In the genomic region with DNA sequence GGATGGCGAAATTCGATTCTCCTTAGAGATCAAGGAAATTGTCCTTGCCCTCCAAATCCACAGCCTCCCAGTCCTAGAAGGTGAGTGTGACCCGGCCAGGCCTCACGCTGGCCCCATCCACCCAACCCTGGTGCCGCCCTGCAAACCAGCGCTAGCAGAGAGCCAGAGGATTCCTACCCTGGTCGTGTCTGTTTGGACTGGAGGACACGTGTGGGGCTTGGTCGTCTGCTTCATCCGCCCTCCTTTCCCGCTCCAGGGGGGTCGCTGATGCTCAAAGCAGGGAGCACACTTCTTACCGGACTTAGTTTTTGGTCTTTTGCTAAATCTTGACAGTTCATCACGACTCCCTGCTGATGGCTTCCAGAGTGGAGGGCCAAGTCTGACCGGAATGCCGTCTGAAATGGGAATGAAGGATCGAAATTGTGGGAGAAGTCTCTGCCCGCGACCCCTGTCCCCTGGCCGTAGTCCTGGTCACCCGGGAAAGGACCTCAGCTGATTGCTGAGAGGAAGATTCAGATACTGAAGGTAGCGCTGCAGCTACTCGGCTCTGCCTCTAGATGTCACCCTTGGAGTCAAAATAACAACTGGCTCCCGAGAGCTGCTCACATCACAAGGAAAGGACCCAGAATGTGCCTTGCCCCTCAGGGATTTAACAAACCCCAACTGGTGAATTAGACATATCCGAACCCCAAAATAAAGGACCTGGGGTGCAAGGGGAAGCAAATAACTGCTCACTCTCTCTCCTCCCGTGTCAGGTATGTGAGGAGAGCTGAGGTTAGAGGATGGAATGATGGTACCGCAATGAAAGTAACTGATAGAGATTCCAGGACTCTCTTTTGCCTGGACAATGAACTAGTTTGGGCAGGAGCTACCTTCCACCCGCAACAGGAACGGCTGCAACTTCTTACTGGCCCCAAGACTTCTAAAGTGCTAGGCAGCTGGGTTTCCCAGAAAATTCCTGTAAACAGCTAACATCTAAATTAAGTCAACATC, we compare ENCODE assay signal across 8 cellular contexts. TPM values are rescaled to one million over a fixed set of nuclear protein-coding genes. Genes with fewer than 3 reads are reported as not detected.
DNase-seq lines count a peak whose midpoint lies in the region; ATAC-seq, FAIRE-seq and TF ChIP-seq lines count a peak whose summit lies in the region.

No MANE protein-coding gene starts in this region.

- H3K23ac ChIP-seq in H1 (ENCODE audit: insufficient read length) = no peak overlapping the region

- H3K27ac ChIP-seq in CD8-positive, alpha-beta T cell (ENCODE audit: low read depth, low read length) = no peak overlapping the region
- H3K27ac ChIP-seq in H1 (ENCODE audit: low read depth, low read length) (no peak overlapping the region), tibial nerve (no peak overlapping the region)

- no peaks in the 10 kb centered on the region for H3K27me3 ChIP-seq in CD8-positive, alpha-beta T cell (ENCODE audit: insufficient read depth, low read length)
- no peaks in the 10 kb centered on the region for H3K27me3 ChIP-seq in H1 (replicated peaks in 1 of 4; ENCODE audit: control insufficient read depth in 3 of 4, extremely low read depth in 1 of 4, insufficient read depth in 3 of 4, low read length in 3 of 4)
- H3K27me3 ChIP-seq in tibial nerve = no peaks in the 10 kb centered on the region

- H2BK20ac ChIP-seq in H1 (ENCODE audit: low read length) = no peak overlapping the region

- no peak overlapping the region for H3K9ac ChIP-seq in H1 (replicated peaks in 1 of 4; ENCODE audit: extremely low read depth in 1 of 4, low read depth in 3 of 4, low read length in 3 of 4)

- no peaks in the 10 kb centered on the region for H3K36me3 Mint-ChIP-seq in CD8-positive, alpha-beta T cell
- no peaks in the 10 kb centered on the region for H3K36me3 Mint-ChIP-seq in activated CD4-positive, alpha-beta T cell treated with anti-CD3 and anti-CD28 coated beads, Interleukin-2, amount 10 ng/mL, durations not matched to agents 24 days and 14 days (ENCODE audit: low read depth)
- no peaks in the 10 kb centered on the region for H3K36me3 Mint-ChIP-seq in mesothelial cell of epicardium

- no peak overlapping the region for H2BK120ac ChIP-seq in H1 (replicated peaks; ENCODE audit: low read depth, low read length)

- H3K4me3 Mint-ChIP-seq in CD8-positive, alpha-beta T cell = no peak overlapping the region
- no peak overlapping the region for H3K4me3 Mint-ChIP-seq in activated CD4-positive, alpha-beta T cell treated with anti-CD3 and anti-CD28 coated beads, Interleukin-2, amount 10 ng/mL, durations not matched to agents 24 days and 14 days
- H3K4me3 Mint-ChIP-seq in mesothelial cell of epicardium = no peak overlapping the region

- 0 out of 2 replicates have a peak, but pooled peaks cover 2% of the 10 kb centered on the region for H3K23me2 ChIP-seq in H1 (ENCODE audit: low read depth, low read length)

- TF ChIP-seq RAD21 in H1 (IDR thresholded peaks at IDR 0.05 in 1 of 2, conservative IDR thresholded peaks at IDR 0.05 in 1 of 2; ENCODE audit: low read depth in 2 of 2, low read length in 2 of 2) = peak; percentile 85 to 91

- no peaks in the 10 kb centered on the region for H4K20me1 ChIP-seq in H1 (replicated peaks in 1 of 2; ENCODE audit: control insufficient read depth in 1 of 2, insufficient read depth in 2 of 2, low read length in 2 of 2)

- no peaks in the 10 kb centered on the region for H3K9me3 ChIP-seq in CD8-positive, alpha-beta T cell (ENCODE audit: low read length)
- H3K9me3 ChIP-seq in H1 (ENCODE audit: insufficient read depth in 2 of 2, low read depth in 1 of 2, low read length in 1 of 2) = no peaks in the 10 kb centered on the region
- no peaks in the 10 kb centered on the region for H3K9me3 ChIP-seq in tibial nerve

- H2AFZ ChIP-seq in H1 (ENCODE audit: low read length) = peak overlapping the region; percentile 100

- H3K79me2 ChIP-seq in H1 (ENCODE audit: control insufficient read depth in 1 of 2, insufficient read depth in 2 of 2, low read length in 2 of 2) = no peaks in the 10 kb centered on the region

- intact Hi-C loops in CD8-positive, alpha-beta T cell (cut with DNase I, micrococcal nuclease) = loop anchor here in 1 of 2 experiments (1.0 to 2.0 kb wide), 2 partner anchors 617 to 687 kb away; no protein-coding TSS in a partner anchor
- intact Hi-C loops in activated CD4-positive, alpha-beta T cell treated with anti-CD3 and anti-CD28 coated beads, Interleukin-2, amount 10 ng/mL, durations not matched to agents 24 days and 14 days (cut with micrococcal nuclease) = loop anchor here (1.0 to 5.0 kb wide), 2 partner anchors 617 to 686 kb away; no protein-coding TSS in a partner anchor

- H3K4me3 ChIP-seq in CD8-positive, alpha-beta T cell (ENCODE audit: low read depth, low read length) = no peak overlapping the region
- H3K4me3 ChIP-seq in H1 (ENCODE audit: extremely low read depth in 1 of 4, insufficient read depth in 2 of 4, low read depth in 3 of 4, low read length in 4 of 4) (peak overlapping the region in 1 of 4 experiments; percentile 22; a peak in 1 of 8 replicates), tibial nerve (no peak overlapping the region)

- TF ChIP-seq EP300 in H1 (IDR thresholded peaks at IDR 0.05; ENCODE audit: borderline replicate concordance in 1 of 2, low read depth in 2 of 2, low read length in 2 of 2) (no peak), tibial nerve (IDR thresholded peaks at IDR 0.05) (no peak)

- peak; percentile 96 for FAIRE-seq in H1 (lab: Jason Lieb, UNC)

- ATAC-seq in CD8-positive, alpha-beta T cell = peak; percentile 80
- peak; percentile 79 for ATAC-seq in GM19025 (IDR thresholded peaks at IDR 0.05; ENCODE audit: low read depth, unreplicated experiment)
- ATAC-seq in HG03159 (IDR thresholded peaks at IDR 0.05; ENCODE audit: unreplicated experiment) = peak; percentile 97

- no peaks in the 10 kb centered on the region for H3K4me1 Mint-ChIP-seq in CD8-positive, alpha-beta T cell (ENCODE audit: low read depth)
- H3K4me1 Mint-ChIP-seq in activated CD4-positive, alpha-beta T cell treated with anti-CD3 and anti-CD28 coated beads, Interleukin-2, amount 10 ng/mL, durations not matched to agents 24 days and 14 days = peaks cover 2% of the 10 kb centered on the region
- peaks cover 6% of the 10 kb centered on the region for H3K4me1 Mint-ChIP-seq in mesothelial cell of epicardium

- DNase-seq in CD8-positive, alpha-beta T cell = peak in 6 of 7 experiments; percentile 9 to 60 (median 28)
- DNase-seq in NCI-H2196 treated with DMSO at 0.1 percent for 48 hours (lab: John Stamatoyannopoulos, UW; ENCODE audit: unreplicated experiment) = peak; percentile 43
- peak; percentile 82 for DNase-seq in activated CD4-positive, alpha-beta T cell treated with anti-CD3 and anti-CD28 coated beads, Interleukin-2, amount 10 ng/mL, durations not matched to agents 24 days and 14 days
- DNase-seq in H1 (ENCODE audit: low read depth in 1 of 2, low spot score in 2 of 2) = peak in 1 of 2 experiments; percentile 68
- peak in 1 of 2 experiments; percentile 45 for DNase-seq in mesothelial cell of epicardium (ENCODE audit: low spot score in 2 of 2, unreplicated experiment in 2 of 2)
- peak in 1 of 2 donors; percentile 44 for DNase-seq in tibial nerve (ENCODE audit: low spot score in 2 of 2)

- H3K27ac Mint-ChIP-seq in CD8-positive, alpha-beta T cell = no peak overlapping the region
- H3K27ac Mint-ChIP-seq in activated CD4-positive, alpha-beta T cell treated with anti-CD3 and anti-CD28 coated beads, Interleukin-2, amount 10 ng/mL, durations not matched to agents 24 days and 14 days = no peak overlapping the region
- no peak overlapping the region for H3K27ac Mint-ChIP-seq in mesothelial cell of epicardium

- H4K5ac ChIP-seq in H1 (ENCODE audit: insufficient read length, low read depth, low read length) = no peak overlapping the region

- no peak overlapping the region for H3K14ac ChIP-seq in H1 (ENCODE audit: insufficient read length)

- H2BK15ac ChIP-seq in H1 (ENCODE audit: low read length) = no peak overlapping the region

- H2BK12ac ChIP-seq in H1 (ENCODE audit: low read depth, low read length) = no peak overlapping the region

- H4K8ac ChIP-seq in H1 (ENCODE audit: extremely low read depth, insufficient read depth, low read length) = peak overlapping the region; percentile 69; the same call in 1 of the 2 replicates

- no peaks in the 10 kb centered on the region for H3K79me1 ChIP-seq in H1 (ENCODE audit: low read depth, low read length)

- H3K36me3 ChIP-seq in CD8-positive, alpha-beta T cell (ENCODE audit: insufficient read depth, low read length) = no peaks in the 10 kb centered on the region
- H3K36me3 ChIP-seq in H1 (ENCODE audit: control insufficient read depth in 2 of 4, insufficient read depth in 4 of 4, low read length in 3 of 4) = no peaks in the 10 kb centered on the region
- H3K36me3 ChIP-seq in tibial nerve = no peaks in the 10 kb centered on the region

- H3K9me3 Mint-ChIP-seq in CD8-positive, alpha-beta T cell = no peaks in the 10 kb centered on the region
- no peaks in the 10 kb centered on the region for H3K9me3 Mint-ChIP-seq in activated CD4-positive, alpha-beta T cell treated with anti-CD3 and anti-CD28 coated beads, Interleukin-2, amount 10 ng/mL, durations not matched to agents 24 days and 14 days
- H3K9me3 Mint-ChIP-seq in mesothelial cell of epicardium = no peaks in the 10 kb centered on the region

- no peak overlapping the region for H2BK5ac ChIP-seq in H1 (ENCODE audit: low read depth, low read length)

- no peak overlapping the region for H2AK5ac ChIP-seq in H1 (ENCODE audit: low read depth, low read length)

- no peak overlapping the region for H4K91ac ChIP-seq in H1 (replicated peaks; ENCODE audit: insufficient read length, low read length)

- H3K4me1 ChIP-seq in CD8-positive, alpha-beta T cell (ENCODE audit: insufficient read depth, low read length) = no peaks in the 10 kb centered on the region
- H3K4me1 ChIP-seq in H1 (replicated peaks in 1 of 4; ENCODE audit: control insufficient read depth in 3 of 4, insufficient read depth in 4 of 4, low read length in 3 of 4) = peaks cover 0 to 6% (median 2%) of the 10 kb centered on the region in 4 experiments; a peak in 3 of 7 replicates
- peaks cover 0 to 6% (median 0%) of the 10 kb centered on the region in 4 donors for H3K4me1 ChIP-seq in tibial nerve

- H3K56ac ChIP-seq in H1 (replicated peaks; ENCODE audit: insufficient read length, low read depth, low read length) = no peak overlapping the region

- H3K4me2 ChIP-seq in H1 (ENCODE audit: insufficient read depth in 1 of 2, low read depth in 2 of 2, low read length in 2 of 2) = peak overlapping the region; percentile 36 to 55; a peak in 3 of 4 replicates

- POLR2A ChIA-PET in CD8-positive, alpha-beta T cell (lab: Charles Lee) = interaction anchor here (0.8 kb wide), 1 partner anchor 23 kb away, joined by 3 read pairs; the partner anchor contains the start of gene ORC5
- POLR2A ChIA-PET in H1 (lab: Charles Lee; ENCODE audit: partially characterized antibody) = no interaction called here

- WGBS in H1 (ENCODE audit: extremely low coverage in 1 of 2, insufficient coverage in 1 of 2, insufficient read length in 1 of 2, insufficient replicate concordance in 2 of 2, low coverage in 1 of 2, low lambda C conversion rate in 2 of 2, missing lambda C conversion rate in 1 of 2), 2 experiments = 43% methylated on average over 28 of the region's 29 CpGs; no CpG with 5 or more reads in 1 of the 2 experiments
- WGBS in tibial nerve, 2 donors = 22 to 26% methylated on average over 28 to 29 of the region's 29 CpGs

- H3K27me3 Mint-ChIP-seq in CD8-positive, alpha-beta T cell (ENCODE audit: low read depth) = peaks cover 32% of the 10 kb centered on the region
- peaks cover 34% of the 10 kb centered on the region for H3K27me3 Mint-ChIP-seq in activated CD4-positive, alpha-beta T cell treated with anti-CD3 and anti-CD28 coated beads, Interleukin-2, amount 10 ng/mL, durations not matched to agents 24 days and 14 days
- peaks cover 31% of the 10 kb centered on the region for H3K27me3 Mint-ChIP-seq in mesothelial cell of epicardium (ENCODE audit: low read depth)

- CTCF ChIA-PET in CD8-positive, alpha-beta T cell (lab: Charles Lee) = interaction anchor here (0.6 to 3.8 kb wide), 20 partner anchors 9 to 688 kb away, joined by 3 to 35 read pairs (median 4); no protein-coding TSS in a partner anchor
- CTCF ChIA-PET in H1 (lab: Charles Lee; ENCODE audit: partially characterized antibody) = interaction anchor here (0.7 to 2.6 kb wide), 43 partner anchors 9 to 674 kb away, joined by 3 to 21 read pairs (median 4); partner anchors contain the start of gene ORC5

- peak; percentile 78 for TF ChIP-seq CTCF in CD8-positive, alpha-beta T cell (IDR thresholded peaks at IDR 0.05)
- TF ChIP-seq CTCF in H1 (IDR thresholded peaks at IDR 0.05; ENCODE audit: control extremely low read depth in 1 of 3, insufficient read depth in 1 of 3, low read depth in 1 of 3, low read length in 3 of 3) (peak; percentile 65 to 88 (median 84)), mesothelial cell of epicardium (IDR thresholded peaks at IDR 0.05; ENCODE audit: unreplicated experiment) (peak; percentile 49), tibial nerve (IDR thresholded peaks at IDR 0.05) (peak; percentile 65 to 77 (median 73))

- H3K18ac ChIP-seq in H1 (ENCODE audit: extremely low read depth, low read length) = no peak overlapping the region

- no peak overlapping the region for H3K4ac ChIP-seq in H1 (replicated peaks; ENCODE audit: insufficient read length, low read depth, low read length)

- no peak for TF ChIP-seq POLR2A in H1 (IDR thresholded peaks at IDR 0.05; ENCODE audit: control extremely low read depth in 1 of 2, low read depth in 2 of 2, low read length in 2 of 2)
- TF ChIP-seq POLR2A in tibial nerve (IDR thresholded peaks at IDR 0.05) = no peak

RNA-seq across cellular contexts. Expression of gene ORC5, which starts 23.5 kb away (rescaled TPM):
- 10 to 100 TPM in 1 of 2 experiments, 1 to 10 TPM in 1; 9.7 to 11.3 TPM for total RNA-seq in CD8-positive, alpha-beta T cell
- 33.4 and 35.8 TPM in 2 replicates for total RNA-seq in activated CD4-positive, alpha-beta T cell treated with anti-CD3 and anti-CD28 coated beads, Interleukin-2, amount 10 ng/mL, durations not matched to agents 24 days and 14 days
- total RNA-seq in H1 (2021; fragmentation: NEBNext Ultra II Directional; extraction: Animal tissue kit (Norgen Biotek cat#: 25700)) = 19.6 and 19.9 TPM in 2 replicates
- 7.7 and 7.8 TPM in 2 replicates for polyA plus RNA-seq in H1 (2011; rRNA removed)
- 8.8 TPM for polyA plus RNA-seq in H1 (2011; cell fraction: cytosol; rRNA removed)
- polyA plus RNA-seq in H1 (2011; cell fraction: nucleus; rRNA removed) = 20.0 TPM
- 13.1 to 20.3 TPM (median 16.9 TPM) in 4 replicates for polyA plus RNA-seq in H1 (2012, experiment 1 of 2)
- polyA plus RNA-seq in H1 (2012, experiment 2 of 2) = 5.2 TPM
- 25.3 TPM for polyA plus RNA-seq in H1 (2013, experiment 1 of 2)
- polyA plus RNA-seq in H1 (2013, experiment 2 of 2) = 27.6 TPM
- 9.7 and 15.9 TPM in 2 replicates for polyA minus RNA-seq in H1 (2011; rRNA and poly(A)+ RNA removed)
- 9.3 TPM for polyA minus RNA-seq in H1 (2011; cell fraction: cytosol; rRNA and poly(A)+ RNA removed)
- 22.6 TPM for polyA minus RNA-seq in H1 (2011; cell fraction: nucleus; rRNA and poly(A)+ RNA removed)
- total RNA-seq in mesothelial cell of epicardium = 21.3 to 24.8 TPM (median 24.5 TPM) in 3 replicates
- 10 to 100 TPM; 12.4 to 31.0 (median 26.8) TPM for total RNA-seq in tibial nerve
